In the genomic region with DNA sequence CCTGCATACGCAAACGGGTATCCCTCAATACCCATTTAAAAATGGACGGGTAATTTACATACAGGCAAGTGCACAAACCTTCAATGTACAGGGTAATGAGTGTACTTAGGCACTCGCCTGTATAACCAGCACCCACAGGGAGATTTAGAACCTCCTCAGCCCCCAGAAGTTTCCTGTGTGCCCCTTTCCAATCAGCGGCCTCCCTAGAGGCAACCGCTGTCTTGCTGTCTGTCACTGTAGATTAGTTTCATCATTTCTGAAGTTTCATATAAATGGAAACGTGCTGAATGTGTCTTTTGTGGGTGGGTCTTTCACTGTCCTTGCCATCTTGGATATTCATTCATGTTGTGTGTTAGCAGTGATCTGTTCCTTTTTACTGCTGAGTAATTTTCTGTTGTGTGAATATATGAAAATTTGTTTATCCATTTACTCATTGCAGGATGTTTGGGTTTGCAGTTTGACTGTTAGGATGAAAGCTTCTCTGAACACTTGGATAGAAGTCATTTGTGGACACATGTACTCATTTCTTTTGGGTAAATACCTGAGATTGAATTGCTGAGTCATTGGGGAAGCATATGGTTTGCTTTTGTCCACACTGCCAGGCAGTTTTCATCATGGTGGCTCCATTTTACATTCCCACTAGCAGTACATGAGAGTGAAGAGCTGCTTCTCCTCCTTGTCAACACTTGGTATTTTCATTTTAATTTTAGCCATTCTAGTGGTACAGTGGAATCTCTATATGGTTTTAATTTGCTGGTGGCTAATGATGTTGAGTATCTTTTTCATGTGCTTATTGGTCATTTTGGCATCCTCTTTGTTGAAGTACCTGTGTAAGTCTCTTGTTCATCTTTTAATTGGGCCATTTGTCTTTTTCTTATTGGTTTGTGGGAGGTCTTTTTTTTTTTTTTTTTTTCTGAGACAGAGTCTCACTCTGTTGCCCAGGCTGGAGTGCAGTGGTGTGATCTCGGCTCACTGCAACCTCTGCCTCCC, we compare ENCODE assay signal across 1 cellular context.
TF ChIP-seq lines count a peak whose summit lies in the region.

No MANE protein-coding gene starts in this region.

TF ChIP-seq in K562, 482 proteins besides CTCF, POLR2A, EP300 and RAD21 (continued from another document and continues in another):
- TF ChIP-seq NELFE (IDR thresholded peaks at IDR 0.05; ENCODE audit: insufficient read depth, insufficient read length) (no peak), NFRKB (IDR thresholded peaks at IDR 0.05; ENCODE audit: low read depth) (peak; percentile 76), KHSRP (IDR thresholded peaks at IDR 0.05) (no peak), EP400 (IDR thresholded peaks at IDR 0.05) (peak; percentile 13), NCOA2 (IDR thresholded peaks at IDR 0.05; ENCODE audit: partially characterized antibody in 2 of 2) (no peak), GABPA (tag; conservative IDR thresholded peaks at IDR 0.05; ENCODE audit: low read depth) (no peak), MAFK (IDR thresholded peaks at IDR 0.05; ENCODE audit: low read length) (peak; percentile 85), CBX3 (IDR thresholded peaks at IDR 0.05; ENCODE audit: borderline replicate concordance in 1 of 2, low read length in 2 of 2) (peak in 1 of 2 experiments; percentile 47; a peak in 1 of 3 replicates), ZNF282 (CRISPR knock-in tag; IDR thresholded peaks at IDR 0.05) (no peak), CC2D1A (IDR thresholded peaks at IDR 0.05) (no peak), GABPB1 (CRISPR knock-in tag; IDR thresholded peaks at IDR 0.05) (no peak), ZNF134 (CRISPR knock-in tag; conservative IDR thresholded peaks at IDR 0.05) (no peak), ZNF445 (CRISPR knock-in tag; IDR thresholded peaks at IDR 0.05; ENCODE audit: low read depth) (no peak), NONO (IDR thresholded peaks at IDR 0.05; ENCODE audit: low read depth in 2 of 2, low read length in 1 of 2) (no peak), CCAR2 (IDR thresholded peaks at IDR 0.05; ENCODE audit: low read depth, low read length) (no peak), MEIS2 (IDR thresholded peaks at IDR 0.05; ENCODE audit: partially characterized antibody) (peak; percentile 22), CBX5 (IDR thresholded peaks at IDR 0.05; ENCODE audit: borderline replicate concordance, low read depth) (no peak), MYC (IDR thresholded peaks at IDR 0.05; ENCODE audit: low read depth, low read length) (peak; percentile 55; the same call in 1 of the 2 replicates), MYC (CRISPR knock-in tag; IDR thresholded peaks at IDR 0.05; ENCODE audit: borderline replicate concordance, low read depth) (no peak), OTX1 (CRISPR knock-in tag; IDR thresholded peaks at IDR 0.05) (no peak), STAT5A (IDR thresholded peaks at IDR 0.05; ENCODE audit: borderline replicate concordance, low read length) (no peak), FOSL1 (tag; conservative IDR thresholded peaks at IDR 0.05) (no peak; the same call in 1 of the 2 replicates), NCOA4 (IDR thresholded peaks at IDR 0.05; ENCODE audit: partially characterized antibody) (peak; percentile 32), SP2 (IDR thresholded peaks at IDR 0.05; ENCODE audit: extremely low read depth, low read depth, low read length, poor library complexity, severe bottlenecking) (no peak), NFE2L1 (tag; IDR thresholded peaks at IDR 0.05; ENCODE audit: borderline replicate concordance, low read depth) (peak; percentile 94), CHD2 (IDR thresholded peaks at IDR 0.05; ENCODE audit: low read depth, low read length) (no peak), FUS (optimal IDR thresholded peaks at IDR 0.05; ENCODE audit: low read depth, low read length) (no peak), ZNF584 (CRISPR knock-in tag; IDR thresholded peaks at IDR 0.05; ENCODE audit: low read depth) (0 out of 2 replicates have a peak, but pooled peaks have one; percentile 19), GTF2A2 (tag; IDR thresholded peaks at IDR 0.05) (no peak; the same call in none of the 2 replicates), GTF2F1 (IDR thresholded peaks at IDR 0.05; ENCODE audit: low read depth, low read length) (no peak), TRIM24 (IDR thresholded peaks at IDR 0.05) (peak in 1 of 2 experiments; percentile 48; a peak in 2 of 4 replicates)
- TF ChIP-seq, protein P1, sequence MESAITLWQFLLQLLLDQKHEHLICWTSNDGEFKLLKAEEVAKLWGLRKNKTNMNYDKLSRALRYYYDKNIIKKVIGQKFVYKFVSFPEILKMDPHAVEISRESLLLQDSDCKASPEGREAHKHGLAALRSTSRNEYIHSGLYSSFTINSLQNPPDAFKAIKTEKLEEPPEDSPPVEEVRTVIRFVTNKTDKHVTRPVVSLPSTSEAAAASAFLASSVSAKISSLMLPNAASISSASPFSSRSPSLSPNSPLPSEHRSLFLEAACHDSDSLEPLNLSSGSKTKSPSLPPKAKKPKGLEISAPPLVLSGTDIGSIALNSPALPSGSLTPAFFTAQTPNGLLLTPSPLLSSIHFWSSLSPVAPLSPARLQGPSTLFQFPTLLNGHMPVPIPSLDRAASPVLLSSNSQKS (CRISPR knock-in tag; IDR thresholded peaks at IDR 0.05), result 0 out of 2 replicates have a peak, but pooled peaks have one; percentile 18
- TF ChIP-seq, protein P2, sequence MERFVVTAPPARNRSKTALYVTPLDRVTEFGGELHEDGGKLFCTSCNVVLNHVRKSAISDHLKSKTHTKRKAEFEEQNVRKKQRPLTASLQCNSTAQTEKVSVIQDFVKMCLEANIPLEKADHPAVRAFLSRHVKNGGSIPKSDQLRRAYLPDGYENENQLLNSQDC (CRISPR knock-in tag; IDR thresholded peaks at IDR 0.05), result no peak
- TF ChIP-seq, protein P3, sequence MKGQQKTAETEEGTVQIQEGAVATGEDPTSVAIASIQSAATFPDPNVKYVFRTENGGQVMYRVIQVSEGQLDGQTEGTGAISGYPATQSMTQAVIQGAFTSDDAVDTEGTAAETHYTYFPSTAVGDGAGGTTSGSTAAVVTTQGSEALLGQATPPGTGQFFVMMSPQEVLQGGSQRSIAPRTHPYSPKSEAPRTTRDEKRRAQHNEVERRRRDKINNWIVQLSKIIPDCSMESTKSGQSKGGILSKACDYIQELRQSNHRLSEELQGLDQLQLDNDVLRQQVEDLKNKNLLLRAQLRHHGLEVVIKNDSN (CRISPR knock-in tag; IDR thresholded peaks at IDR 0.05), result no peak
- TF ChIP-seq, protein P4, sequence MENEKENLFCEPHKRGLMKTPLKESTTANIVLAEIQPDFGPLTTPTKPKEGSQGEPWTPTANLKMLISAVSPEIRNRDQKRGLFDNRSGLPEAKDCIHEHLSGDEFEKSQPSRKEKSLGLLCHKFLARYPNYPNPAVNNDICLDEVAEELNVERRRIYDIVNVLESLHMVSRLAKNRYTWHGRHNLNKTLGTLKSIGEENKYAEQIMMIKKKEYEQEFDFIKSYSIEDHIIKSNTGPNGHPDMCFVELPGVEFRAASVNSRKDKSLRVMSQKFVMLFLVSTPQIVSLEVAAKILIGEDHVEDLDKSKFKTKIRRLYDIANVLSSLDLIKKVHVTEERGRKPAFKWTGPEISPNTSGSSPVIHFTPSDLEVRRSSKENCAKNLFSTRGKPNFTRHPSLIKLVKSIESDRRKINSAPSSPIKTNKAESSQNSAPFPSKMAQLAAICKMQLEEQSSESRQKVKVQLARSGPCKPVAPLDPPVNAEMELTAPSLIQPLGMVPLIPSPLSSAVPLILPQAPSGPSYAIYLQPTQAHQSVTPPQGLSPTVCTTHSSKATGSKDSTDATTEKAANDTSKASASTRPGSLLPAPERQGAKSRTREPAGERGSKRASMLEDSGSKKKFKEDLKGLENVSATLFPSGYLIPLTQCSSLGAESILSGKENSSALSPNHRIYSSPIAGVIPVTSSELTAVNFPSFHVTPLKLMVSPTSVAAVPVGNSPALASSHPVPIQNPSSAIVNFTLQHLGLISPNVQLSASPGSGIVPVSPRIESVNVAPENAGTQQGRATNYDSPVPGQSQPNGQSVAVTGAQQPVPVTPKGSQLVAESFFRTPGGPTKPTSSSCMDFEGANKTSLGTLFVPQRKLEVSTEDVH (IDR thresholded peaks at IDR 0.05; ENCODE audit: low read depth, partially characterized antibody), result no peak
- TF ChIP-seq, protein P5, sequence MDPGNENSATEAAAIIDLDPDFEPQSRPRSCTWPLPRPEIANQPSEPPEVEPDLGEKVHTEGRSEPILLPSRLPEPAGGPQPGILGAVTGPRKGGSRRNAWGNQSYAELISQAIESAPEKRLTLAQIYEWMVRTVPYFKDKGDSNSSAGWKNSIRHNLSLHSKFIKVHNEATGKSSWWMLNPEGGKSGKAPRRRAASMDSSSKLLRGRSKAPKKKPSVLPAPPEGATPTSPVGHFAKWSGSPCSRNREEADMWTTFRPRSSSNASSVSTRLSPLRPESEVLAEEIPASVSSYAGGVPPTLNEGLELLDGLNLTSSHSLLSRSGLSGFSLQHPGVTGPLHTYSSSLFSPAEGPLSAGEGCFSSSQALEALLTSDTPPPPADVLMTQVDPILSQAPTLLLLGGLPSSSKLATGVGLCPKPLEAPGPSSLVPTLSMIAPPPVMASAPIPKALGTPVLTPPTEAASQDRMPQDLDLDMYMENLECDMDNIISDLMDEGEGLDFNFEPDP (CRISPR knock-in tag; IDR thresholded peaks at IDR 0.05), result no peak
- TF ChIP-seq, protein P6, sequence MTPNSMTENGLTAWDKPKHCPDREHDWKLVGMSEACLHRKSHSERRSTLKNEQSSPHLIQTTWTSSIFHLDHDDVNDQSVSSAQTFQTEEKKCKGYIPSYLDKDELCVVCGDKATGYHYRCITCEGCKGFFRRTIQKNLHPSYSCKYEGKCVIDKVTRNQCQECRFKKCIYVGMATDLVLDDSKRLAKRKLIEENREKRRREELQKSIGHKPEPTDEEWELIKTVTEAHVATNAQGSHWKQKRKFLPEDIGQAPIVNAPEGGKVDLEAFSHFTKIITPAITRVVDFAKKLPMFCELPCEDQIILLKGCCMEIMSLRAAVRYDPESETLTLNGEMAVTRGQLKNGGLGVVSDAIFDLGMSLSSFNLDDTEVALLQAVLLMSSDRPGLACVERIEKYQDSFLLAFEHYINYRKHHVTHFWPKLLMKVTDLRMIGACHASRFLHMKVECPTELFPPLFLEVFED (CRISPR knock-in tag; conservative IDR thresholded peaks at IDR 0.05), result no peak
- TF ChIP-seq, protein P7, sequence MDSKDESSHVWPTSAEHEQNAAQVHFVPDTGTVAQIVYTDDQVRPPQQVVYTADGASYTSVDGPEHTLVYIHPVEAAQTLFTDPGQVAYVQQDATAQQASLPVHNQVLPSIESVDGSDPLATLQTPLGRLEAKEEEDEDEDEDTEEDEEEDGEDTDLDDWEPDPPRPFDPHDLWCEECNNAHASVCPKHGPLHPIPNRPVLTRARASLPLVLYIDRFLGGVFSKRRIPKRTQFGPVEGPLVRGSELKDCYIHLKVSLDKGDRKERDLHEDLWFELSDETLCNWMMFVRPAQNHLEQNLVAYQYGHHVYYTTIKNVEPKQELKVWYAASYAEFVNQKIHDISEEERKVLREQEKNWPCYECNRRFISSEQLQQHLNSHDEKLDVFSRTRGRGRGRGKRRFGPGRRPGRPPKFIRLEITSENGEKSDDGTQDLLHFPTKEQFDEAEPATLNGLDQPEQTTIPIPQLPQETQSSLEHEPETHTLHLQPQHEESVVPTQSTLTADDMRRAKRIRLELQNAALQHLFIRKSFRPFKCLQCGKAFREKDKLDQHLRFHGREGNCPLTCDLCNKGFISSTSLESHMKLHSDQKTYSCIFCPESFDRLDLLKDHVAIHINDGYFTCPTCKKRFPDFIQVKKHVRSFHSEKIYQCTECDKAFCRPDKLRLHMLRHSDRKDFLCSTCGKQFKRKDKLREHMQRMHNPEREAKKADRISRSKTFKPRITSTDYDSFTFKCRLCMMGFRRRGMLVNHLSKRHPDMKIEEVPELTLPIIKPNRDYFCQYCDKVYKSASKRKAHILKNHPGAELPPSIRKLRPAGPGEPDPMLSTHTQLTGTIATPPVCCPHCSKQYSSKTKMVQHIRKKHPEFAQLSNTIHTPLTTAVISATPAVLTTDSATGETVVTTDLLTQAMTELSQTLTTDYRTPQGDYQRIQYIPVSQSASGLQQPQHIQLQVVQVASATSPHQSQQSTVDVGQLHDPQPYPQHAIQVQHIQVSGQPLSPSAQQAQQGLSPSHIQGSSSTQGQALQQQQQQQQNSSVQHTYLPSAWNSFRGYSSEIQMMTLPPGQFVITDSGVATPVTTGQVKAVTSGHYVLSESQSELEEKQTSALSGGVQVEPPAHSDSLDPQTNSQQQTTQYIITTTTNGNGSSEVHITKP (IDR thresholded peaks at IDR 0.05; ENCODE audit: partially characterized antibody), result no peak
- TF ChIP-seq, protein P8, sequence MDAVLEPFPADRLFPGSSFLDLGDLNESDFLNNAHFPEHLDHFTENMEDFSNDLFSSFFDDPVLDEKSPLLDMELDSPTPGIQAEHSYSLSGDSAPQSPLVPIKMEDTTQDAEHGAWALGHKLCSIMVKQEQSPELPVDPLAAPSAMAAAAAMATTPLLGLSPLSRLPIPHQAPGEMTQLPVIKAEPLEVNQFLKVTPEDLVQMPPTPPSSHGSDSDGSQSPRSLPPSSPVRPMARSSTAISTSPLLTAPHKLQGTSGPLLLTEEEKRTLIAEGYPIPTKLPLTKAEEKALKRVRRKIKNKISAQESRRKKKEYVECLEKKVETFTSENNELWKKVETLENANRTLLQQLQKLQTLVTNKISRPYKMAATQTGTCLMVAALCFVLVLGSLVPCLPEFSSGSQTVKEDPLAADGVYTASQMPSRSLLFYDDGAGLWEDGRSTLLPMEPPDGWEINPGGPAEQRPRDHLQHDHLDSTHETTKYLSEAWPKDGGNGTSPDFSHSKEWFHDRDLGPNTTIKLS (IDR thresholded peaks at IDR 0.05; ENCODE audit: borderline replicate concordance, low read depth), result no peak
- TF ChIP-seq, protein P9, sequence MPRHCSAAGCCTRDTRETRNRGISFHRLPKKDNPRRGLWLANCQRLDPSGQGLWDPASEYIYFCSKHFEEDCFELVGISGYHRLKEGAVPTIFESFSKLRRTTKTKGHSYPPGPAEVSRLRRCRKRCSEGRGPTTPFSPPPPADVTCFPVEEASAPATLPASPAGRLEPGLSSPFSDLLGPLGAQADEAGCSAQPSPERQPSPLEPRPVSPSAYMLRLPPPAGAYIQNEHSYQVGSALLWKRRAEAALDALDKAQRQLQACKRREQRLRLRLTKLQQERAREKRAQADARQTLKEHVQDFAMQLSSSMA (CRISPR knock-in tag; IDR thresholded peaks at IDR 0.05), result no peak
- TF ChIP-seq, protein P10, sequence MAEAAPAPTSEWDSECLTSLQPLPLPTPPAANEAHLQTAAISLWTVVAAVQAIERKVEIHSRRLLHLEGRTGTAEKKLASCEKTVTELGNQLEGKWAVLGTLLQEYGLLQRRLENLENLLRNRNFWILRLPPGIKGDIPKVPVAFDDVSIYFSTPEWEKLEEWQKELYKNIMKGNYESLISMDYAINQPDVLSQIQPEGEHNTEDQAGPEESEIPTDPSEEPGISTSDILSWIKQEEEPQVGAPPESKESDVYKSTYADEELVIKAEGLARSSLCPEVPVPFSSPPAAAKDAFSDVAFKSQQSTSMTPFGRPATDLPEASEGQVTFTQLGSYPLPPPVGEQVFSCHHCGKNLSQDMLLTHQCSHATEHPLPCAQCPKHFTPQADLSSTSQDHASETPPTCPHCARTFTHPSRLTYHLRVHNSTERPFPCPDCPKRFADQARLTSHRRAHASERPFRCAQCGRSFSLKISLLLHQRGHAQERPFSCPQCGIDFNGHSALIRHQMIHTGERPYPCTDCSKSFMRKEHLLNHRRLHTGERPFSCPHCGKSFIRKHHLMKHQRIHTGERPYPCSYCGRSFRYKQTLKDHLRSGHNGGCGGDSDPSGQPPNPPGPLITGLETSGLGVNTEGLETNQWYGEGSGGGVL (CRISPR knock-in tag; IDR thresholded peaks at IDR 0.05), result no peak
